Comparison of ENCODE assay signal across 8 cellular contexts in the genomic region with DNA sequence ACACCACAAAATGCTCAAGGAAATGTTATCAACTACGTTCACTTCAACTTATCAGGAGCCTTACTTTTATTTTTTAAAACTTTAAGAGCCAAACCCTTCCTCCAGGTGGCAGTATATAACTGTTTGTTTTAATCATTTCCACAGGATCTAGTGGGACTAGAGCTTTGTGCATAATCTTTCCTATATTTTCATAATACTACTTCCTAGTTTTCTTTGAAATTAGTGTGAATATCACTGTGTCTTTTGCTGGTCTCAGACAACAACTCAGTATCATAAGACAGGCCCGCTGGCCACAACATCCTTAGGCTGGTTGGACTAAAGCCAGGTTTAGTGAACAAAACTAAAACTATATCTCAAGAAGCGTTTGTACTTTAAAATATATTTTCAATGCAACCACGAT.
DNase-seq lines count a peak whose midpoint lies in the region; ATAC-seq, FAIRE-seq and TF ChIP-seq lines count a peak whose summit lies in the region.

No MANE protein-coding gene starts in this region.

- peaks cover 30% of the 10 kb centered on the region for H3K4me1 ChIP-seq in GM23248 (ENCODE audit: insufficient read depth)

- peaks cover 9% of the 10 kb centered on the region for H3K4me1 Mint-ChIP-seq in type B pancreatic cell (ENCODE audit: unreplicated experiment)

- no peaks in the 10 kb centered on the region for H3K79me2 ChIP-seq in GM23248 (ENCODE audit: insufficient read depth)

- no peaks in the 10 kb centered on the region for H3K27me3 ChIP-seq in GM23248 (replicated peaks; ENCODE audit: insufficient read depth)

- H3K36me3 Mint-ChIP-seq in type B pancreatic cell: peaks cover 8% of the 10 kb centered on the region

- H3K9me3 Mint-ChIP-seq in type B pancreatic cell: no peaks in the 10 kb centered on the region

- DNase-seq in AG20443 (ENCODE audit: low spot score): peak; percentile 54
- DNase-seq in GM23248: peak; percentile 74
- peak; percentile 50 for DNase-seq in NCI-H460 (ENCODE audit: extremely low read depth, low read depth)
- DNase-seq in astrocyte of the hippocampus (ENCODE audit: low read depth, low spot score): peak; percentile 73
- no peak for DNase-seq in type B pancreatic cell (ENCODE audit: extremely low spot score, unreplicated experiment)
- no peak for DNase-seq in stimulated activated CD4-positive, alpha-beta T cell treated with anti-CD3 and anti-CD28 coated beads, Interleukin-15, amount 100 ng/mL, for 24 hours

- peak; percentile 99 for FAIRE-seq in islet of Langerhans (lab: Jason Lieb, UNC)

- H4K20me1 ChIP-seq in GM23248 (ENCODE audit: insufficient read depth): no peaks in the 10 kb centered on the region

- H3K9me2 ChIP-seq in GM23248 (ENCODE audit: insufficient read depth): no peaks in the 10 kb centered on the region

- H2AFZ ChIP-seq in GM23248: 0 out of 2 replicates have a peak overlapping the region, but pooled peaks have one; percentile 18

- peaks cover 28% of the 10 kb centered on the region for H3F3A ChIP-seq in GM23248 (ENCODE audit: insufficient read depth)

- no peak overlapping the region for H3K9ac ChIP-seq in GM23248

- no peak overlapping the region for H3K4me2 ChIP-seq in GM23248 (ENCODE audit: unreplicated experiment)

- no peak overlapping the region for H3K4me3 ChIP-seq in GM23248

- no peaks in the 10 kb centered on the region for H3K27me3 Mint-ChIP-seq in type B pancreatic cell

- H3K27ac ChIP-seq in GM23248: no peak overlapping the region

- ATAC-seq in HG03432 (IDR thresholded peaks at IDR 0.05; ENCODE audit: unreplicated experiment): no peak

- WGBS in GM23248 (ENCODE audit: low coverage in 1 of 2, low lambda C conversion rate in 2 of 2, missing lambda C conversion rate in 2 of 2), 2 experiments: 59 to 65% methylated on average over 4 of the region's 4 CpGs

- in situ Hi-C loops in GM23248 (cut with MboI): loop anchor here (10.0 kb wide), 1 partner anchor 386 kb away; no protein-coding TSS in a partner anchor

- H3K9me3 ChIP-seq in GM23248 (ENCODE audit: low read depth): no peaks in the 10 kb centered on the region

- no peaks in the 10 kb centered on the region for H3K36me3 ChIP-seq in GM23248 (ENCODE audit: low read depth)

- TF ChIP-seq CTCF in type B pancreatic cell (conservative IDR thresholded peaks at IDR 0.05): peak; percentile 90

- H3K4me3 Mint-ChIP-seq in type B pancreatic cell: no peak overlapping the region

- no peak overlapping the region for H3K27ac Mint-ChIP-seq in type B pancreatic cell

Comparison
In these comparisons a context has a peak if more than half of its experiments do, and no peak if none do; other contexts are left out.
1. DNase-seq: peak in AG20443 (single experiment), GM23248 (single experiment), NCI-H460 (single experiment) and astrocyte of the hippocampus (single experiment); none in type B pancreatic cell (single experiment) and stimulated activated CD4-positive, alpha-beta T cell treated with anti-CD3 and anti-CD28 coated beads, Interleukin-15, amount 100 ng/mL, for 24 hours (single experiment).